ENCODE assay signal across 8 cellular contexts in genomic region chr19:19120308-19121156, GRCh38. TPM values are rescaled to one million over a fixed set of nuclear protein-coding genes. Genes with fewer than 3 reads are reported as not detected.
DNase-seq lines count a peak whose midpoint lies in the region; ATAC-seq and TF ChIP-seq lines count a peak whose summit lies in the region.

No MANE protein-coding gene starts in this region.

- H3K4me3 ChIP-seq in H7 (ENCODE audit: insufficient read depth, low read depth, low read length) (peak overlapping the region; percentile 39), OCI-LY7 (ENCODE audit: low read depth, low read length, poor library complexity, severe bottlenecking) (no peak overlapping the region), ovary (peak overlapping the region; percentile 16)

- peak; percentile 99 for DNase-seq in H7
- DNase-seq in OCI-LY7 (ENCODE audit: low spot score): peak; percentile 70
- DNase-seq in fibroblast of peridontal ligament (ENCODE audit: extremely low read depth): peak; percentile 8
- peak; percentile 97 to 100 (median 99) for DNase-seq in ovary
- DNase-seq in putamen (ENCODE audit: low spot score): no peak
- no peak for DNase-seq in cerebellar nuclear complex (lab: John Stamatoyannopoulos, UW)

- H3K4me2 ChIP-seq in OCI-LY7 (ENCODE audit: low read length): no peak overlapping the region

- ATAC-seq in GM19023 (IDR thresholded peaks at IDR 0.05; ENCODE audit: unreplicated experiment) (no peak), GM18498 (IDR thresholded peaks at IDR 0.05; ENCODE audit: unreplicated experiment) (no peak)

- no peak for TF ChIP-seq POLR2A in ovary (IDR thresholded peaks at IDR 0.05)

- H2AFZ ChIP-seq in OCI-LY7 (ENCODE audit: low read length): no peak overlapping the region

- TF ChIP-seq CTCF in OCI-LY7 (conservative IDR thresholded peaks at IDR 0.05; ENCODE audit: low read length): no peak
- TF ChIP-seq CTCF in ovary (IDR thresholded peaks at IDR 0.05): no peak

- CTCF ChIA-PET in OCI-LY7 (lab: Charles Lee; ENCODE audit: unreplicated experiment): no interaction called here

- POLR2A ChIA-PET in OCI-LY7 (lab: Charles Lee): interaction anchor here (0.6 kb wide), 1 partner anchor 135 kb away, joined by 3 read pairs; no protein-coding TSS in a partner anchor

- no peaks in the 10 kb centered on the region for H3K79me2 ChIP-seq in OCI-LY7 (ENCODE audit: insufficient read depth, low read depth, low read length)

- H4K20me1 ChIP-seq in OCI-LY7 (ENCODE audit: insufficient read depth, low read length): no peaks in the 10 kb centered on the region

- no peak overlapping the region for H3K27ac ChIP-seq in OCI-LY7 (ENCODE audit: low read depth, low read length, poor library complexity, severe bottlenecking)
- H3K27ac ChIP-seq in ovary: peak overlapping the region in 1 of 2 donors; percentile 77

- H3K36me3 ChIP-seq in H7 (replicated peaks; ENCODE audit: control insufficient read depth, insufficient read depth, low read length): peaks cover 3% of the 10 kb centered on the region; the same call in 1 of the 2 replicates
- H3K36me3 ChIP-seq in OCI-LY7 (ENCODE audit: insufficient read depth, low read length): peaks cover 55% of the 10 kb centered on the region
- H3K36me3 ChIP-seq in ovary: no peaks in the 10 kb centered on the region

- H3K4me1 ChIP-seq in OCI-LY7 (ENCODE audit: insufficient read depth, low read length, poor library complexity, severe bottlenecking) (no peaks in the 10 kb centered on the region), ovary (ENCODE audit: insufficient read depth) (no peaks in the 10 kb centered on the region)

- intact Hi-C loops in OCI-LY7 (cut with micrococcal nuclease; ENCODE audit: unreplicated experiment): no loop called here
- intact Hi-C loops in ovary (cut with DNase I): no loop called here

- TF ChIP-seq EP300 in ovary (IDR thresholded peaks at IDR 0.05): no peak

- no TSS peak for BruUV-seq in OCI-LY7 (replicated peaks; lab: Mats Ljungman, UMichigan)

- H3K9me2 ChIP-seq in OCI-LY7 (ENCODE audit: insufficient read depth, low read length): no peaks in the 10 kb centered on the region

- peaks cover 16% of the 10 kb centered on the region; the same call in 1 of the 2 replicates for H3K9me3 ChIP-seq in OCI-LY7 (ENCODE audit: low read length)
- H3K9me3 ChIP-seq in ovary: no peaks in the 10 kb centered on the region

- H3K27me3 ChIP-seq in H7 (ENCODE audit: control insufficient read depth, insufficient read depth, low read length) (no peaks in the 10 kb centered on the region), ovary (no peaks in the 10 kb centered on the region)

- WGBS in ovary, 3 donors: 35 to 48% (median 42%) methylated on average over 34 of the region's 34 CpGs

RNA-seq across cellular contexts. Expression of gene TMEM161A, which starts 17.7 kb away (rescaled TPM):
- total RNA-seq in H7 (2014; rRNA removed; shearing (Covaris generic)): 26.6 and 36.3 TPM in 2 replicates
- 28.4 and 31.2 TPM in 2 replicates for total RNA-seq in OCI-LY7 (2014; rRNA removed; shearing (Covaris generic))
- total RNA-seq in OCI-LY7 (2022): 38.1 and 40.5 TPM in 2 replicates
- total RNA-seq in ovary: 10 to 100 TPM; 15.9 to 33.9 (median 23.9) TPM
- polyA plus RNA-seq in ovary: 10 to 100 TPM in 1 of 2 donors, 1 to 10 TPM in 1; 3.2 to 28.1 TPM

RNA-seq across cellular contexts. Expression of gene MEF2B, which starts 49.5 kb away (rescaled TPM):
- 0.80 TPM in 1 of 2 replicates, not detected in the other for total RNA-seq in H7 (2014; rRNA removed; shearing (Covaris generic))
- total RNA-seq in OCI-LY7 (2014; rRNA removed; shearing (Covaris generic)): 175 and 201 TPM in 2 replicates
- total RNA-seq in OCI-LY7 (2022): 295 and 304 TPM in 2 replicates
- total RNA-seq in ovary: 1 to 10 TPM in 4 of 7 donors, under 1 TPM in 2, not detected in 1; 0.46 to 3.6 (median 2.1) TPM
- 1 to 10 TPM in 1 of 2 donors, under 1 TPM in 1; 0.35 to 1.1 TPM for polyA plus RNA-seq in ovary

RNA-seq across cellular contexts. Expression of gene SLC25A42, which starts 56.7 kb away (rescaled TPM):
- 4.8 and 8.0 TPM in 2 replicates for total RNA-seq in H7 (2014; rRNA removed; shearing (Covaris generic))
- 12.9 and 13.8 TPM in 2 replicates for total RNA-seq in OCI-LY7 (2014; rRNA removed; shearing (Covaris generic))
- total RNA-seq in OCI-LY7 (2022): 23.4 and 25.2 TPM in 2 replicates
- total RNA-seq in ovary: 10 to 100 TPM in 6 of 7 donors, 1 to 10 TPM in 1; 9.5 to 34.3 (median 23.2) TPM
- 10 to 100 TPM in 1 of 2 donors, 1 to 10 TPM in 1; 6.5 to 18.8 TPM for polyA plus RNA-seq in ovary

Comparison
In these comparisons a context has a peak if more than half of its experiments do, and no peak if none do; other contexts are left out.
1. DNase-seq: peak in H7 (single experiment), OCI-LY7 (single experiment), fibroblast of peridontal ligament (single experiment) and ovary (5 of 5); none in putamen (single experiment) and cerebellar nuclear complex (0 of 2).
2. RNA of gene MEF2B, which starts 49.5 kb away (total RNA-seq): 175 to 304 TPM in OCI-LY7; 0.46 to 3.6 TPM in ovary and 0.80 TPM in H7; every median in the first group is over 10 times any median in the second.